In genomic region chr1:1043921-1044320, GRCh38 we compare ENCODE assay signal across 7 cellular contexts. TPM values are rescaled to one million over a fixed set of nuclear protein-coding genes. Genes with fewer than 3 reads are reported as not detected.
"Had no signal": no experiment of that assay in that cellular context is flagged by ENCODE, and none has a peak within 500 bp of the region (broad histone marks: within the 10 kb centered on the region; RNA-seq: fewer than 3 reads in every experiment).

No MANE protein-coding gene starts in this region.

- H3K4me3 ChIP-seq: GM23248, HAP-1 had no signal

- H3K27ac ChIP-seq: GM23248 had no signal

- H3K9me3 ChIP-seq: HAP-1 had no signal

- DNase-seq: GM23248, GOT3, H7, KBM-7 had no signal

- H2AFZ ChIP-seq: GM23248 had no signal

- H3K9ac ChIP-seq: GM23248 had no signal

RNA-seq across cellular contexts. Expression of gene RNF223, which starts 30.2 kb away (rescaled TPM):
- total RNA-seq: GM23248, H4, H7 had no signal
- polyA plus RNA-seq: GM23248, IgD-negative memory B cell had no signal

RNA-seq across cellular contexts. Expression of gene HES4, which starts 44.0 kb away (rescaled TPM):
- polyA plus RNA-seq: IgD-negative memory B cell had no signal
